Comparison of ENCODE assay signal across 9 cellular contexts in genomic region chr6:116387374-116387773, GRCh38. TPM values are rescaled to one million over a fixed set of nuclear protein-coding genes. Genes with fewer than 3 reads are reported as not detected.
DNase-seq lines count a peak whose midpoint lies in the region; ATAC-seq and TF ChIP-seq lines count a peak whose summit lies in the region.
"Had no signal": no experiment of that assay in that cellular context is flagged by ENCODE, and none has a peak within 500 bp of the region (broad histone marks: within the 10 kb centered on the region; RNA-seq: fewer than 3 reads in every experiment).

No MANE protein-coding gene starts in this region.

- H2BK15ac ChIP-seq in H9 (ENCODE audit: low read depth, low read length), result no peak overlapping the region

- H2BK120ac ChIP-seq in H9 (ENCODE audit: low read depth, low read length, poor library complexity, severe bottlenecking), result no peak overlapping the region

- H2AK5ac ChIP-seq in H9 (ENCODE audit: insufficient read length, low read length), result no peak overlapping the region

- H3K4me1 Mint-ChIP-seq in stimulated activated naive CD8-positive, alpha-beta T cell treated with anti-CD3 and anti-CD28 coated beads, Interleukin-15, amount 100 ng/mL, for 72 hours, result peaks cover 16% of the 10 kb centered on the region
- H3K4me1 Mint-ChIP-seq in H9, result peaks cover 18 to 19% of the 10 kb centered on the region in 2 experiments

- no peak overlapping the region for H3K23ac ChIP-seq in H9 (ENCODE audit: insufficient read length, low read depth, low read length)

- no peaks in the 10 kb centered on the region for H3K23me2 ChIP-seq in H9 (ENCODE audit: insufficient read length, low read depth, low read length, poor library complexity, severe bottlenecking)

- peak; percentile 6 for DNase-seq in stimulated activated CD4-positive, alpha-beta T cell treated with anti-CD3 and anti-CD28 coated beads, Interleukin-1b, Interleukin-23, amount 100 ng/mL, for 48 hours
- no peak for DNase-seq in stimulated activated CD4-positive, alpha-beta T cell treated with anti-CD3 and anti-CD28 coated beads, Interleukin-15, amount 100 ng/mL, for 24 hours
- DNase-seq in astrocyte of the spinal cord (ENCODE audit: low read depth, low spot score) (peak; percentile 47), epidermal melanocyte (ENCODE audit: insufficient read length, low spot score) (no peak), vagina (ENCODE audit: extremely low spot score in 2 of 2) (no peak), H9 (no peak)
- DNase-seq in stimulated activated naive CD8-positive, alpha-beta T cell treated with anti-CD3 and anti-CD28 coated beads, Interleukin-15, amount 100 ng/mL, for 72 hours, result no peak
- DNase-seq: DND-41 had no signal

- H3K27ac Mint-ChIP-seq in stimulated activated naive CD8-positive, alpha-beta T cell treated with anti-CD3 and anti-CD28 coated beads, Interleukin-15, amount 100 ng/mL, for 72 hours, result no peak overlapping the region
- H3K27ac Mint-ChIP-seq in H9, result peak overlapping the region in 1 of 3 experiments; percentile 58; a peak in 2 of 7 replicates

- H4K5ac ChIP-seq in H9 (ENCODE audit: insufficient read length, low read depth, low read length), result no peak overlapping the region

- no peak overlapping the region for H3K9ac ChIP-seq in H9 (ENCODE audit: extremely low read depth, insufficient read length, low read length)

- H4K8ac ChIP-seq in H9 (replicated peaks; ENCODE audit: insufficient read length, low read depth, low read length), result no peak overlapping the region

- no peak overlapping the region for H3K4me3 Mint-ChIP-seq in stimulated activated naive CD8-positive, alpha-beta T cell treated with anti-CD3 and anti-CD28 coated beads, Interleukin-15, amount 100 ng/mL, for 72 hours
- H3K4me3 Mint-ChIP-seq in H9, result no peak overlapping the region

- WGBS in H9 (ENCODE audit: extremely low coverage, insufficient read length, low lambda C conversion rate), result no CpG with 5 or more reads among the region's 3 CpGs

- H3K14ac ChIP-seq in H9 (ENCODE audit: insufficient read depth, low read length), result no peak overlapping the region

- no peak for TF ChIP-seq POLR2A in vagina (IDR thresholded peaks at IDR 0.05)

- peaks cover 6% of the 10 kb centered on the region for H3K27me3 Mint-ChIP-seq in stimulated activated naive CD8-positive, alpha-beta T cell treated with anti-CD3 and anti-CD28 coated beads, Interleukin-15, amount 100 ng/mL, for 72 hours
- no peaks in the 10 kb centered on the region for H3K27me3 Mint-ChIP-seq in H9 (ENCODE audit: low read depth)

- no peaks in the 10 kb centered on the region for H4K20me1 ChIP-seq in H9 (ENCODE audit: control insufficient read depth, insufficient read depth, insufficient read length)

- H3K9me3 Mint-ChIP-seq in stimulated activated naive CD8-positive, alpha-beta T cell treated with anti-CD3 and anti-CD28 coated beads, Interleukin-15, amount 100 ng/mL, for 72 hours, result no peaks in the 10 kb centered on the region
- no peaks in the 10 kb centered on the region for H3K9me3 Mint-ChIP-seq in H9

- H3K56ac ChIP-seq in H9 (ENCODE audit: insufficient read length, low read depth, low read length), result no peak overlapping the region

- in situ Hi-C loops in astrocyte of the spinal cord (cut with HindIII; ENCODE audit: low sequenced_read_pairs), result no loop called here

- no peaks in the 10 kb centered on the region for H3K79me1 ChIP-seq in H9 (ENCODE audit: insufficient read depth, low read depth, low read length, poor library complexity, severe bottlenecking)

- TF ChIP-seq CTCF in astrocyte of the spinal cord (IDR thresholded peaks at IDR 0.05; ENCODE audit: low read depth, low read length) (no peak), vagina (IDR thresholded peaks at IDR 0.05) (no peak), H9 (conservative IDR thresholded peaks at IDR 0.05) (no peak)

- no peaks in the 10 kb centered on the region for H3K9me3 ChIP-seq in vagina
- no peaks in the 10 kb centered on the region for H3K9me3 ChIP-seq in H9 (ENCODE audit: control insufficient read depth, low read depth, low read length)

- H3K36me3 Mint-ChIP-seq in H9 (ENCODE audit: insufficient read depth in 1 of 3, low read depth in 3 of 3), result no peaks in the 10 kb centered on the region

- no peak overlapping the region for H3K4me3 ChIP-seq in astrocyte of the spinal cord (ENCODE audit: low read depth, low read length)
- H3K4me3 ChIP-seq in vagina, result no peak overlapping the region

- peaks cover 10% of the 10 kb centered on the region; the same call in 1 of the 2 replicates for H3K79me2 ChIP-seq in H9 (ENCODE audit: insufficient read depth, low read length)

- H3K27me3 ChIP-seq in vagina (no peaks in the 10 kb centered on the region), H9 (ENCODE audit: insufficient read depth, low read length) (no peaks in the 10 kb centered on the region)

- no peak overlapping the region for H2BK12ac ChIP-seq in H9 (ENCODE audit: insufficient read length, low read depth, low read length)

- intact Hi-C loops in vagina (cut with DNase I), result no loop called here

- no peak overlapping the region for H4K91ac ChIP-seq in H9 (ENCODE audit: insufficient read length, low read depth, low read length)

- no peak overlapping the region for H3K4me2 ChIP-seq in H9 (ENCODE audit: insufficient read depth, insufficient read length, low read length)

- ATAC-seq in HG03175 (IDR thresholded peaks at IDR 0.05; ENCODE audit: unreplicated experiment), result peak; percentile 55
- peak; percentile 59 for ATAC-seq in stimulated activated naive CD8-positive, alpha-beta T cell treated with anti-CD3 and anti-CD28 coated beads, Interleukin-15, amount 100 ng/mL, for 72 hours

- H3T11ph ChIP-seq in H9 (ENCODE audit: low read length), result no peak overlapping the region

- H3K4me1 ChIP-seq in vagina (peaks cover 55% of the 10 kb centered on the region), H9 (ENCODE audit: insufficient read depth, low read length) (peaks cover 8% of the 10 kb centered on the region)

- H3K36me3 ChIP-seq in vagina, result no peaks in the 10 kb centered on the region

- H2BK5ac ChIP-seq in H9 (ENCODE audit: insufficient read length, low read length), result no peak overlapping the region

- H2AFZ ChIP-seq in H9 (ENCODE audit: low read length), result no peak overlapping the region

- H3K27ac ChIP-seq in vagina (no peak overlapping the region), H9 (ENCODE audit: insufficient read length, low read depth, low read length) (no peak overlapping the region)

- H2BK20ac ChIP-seq in H9 (ENCODE audit: low read depth, low read length, poor library complexity, severe bottlenecking), result no peak overlapping the region

- H3K18ac ChIP-seq in H9 (ENCODE audit: insufficient read length, low read depth, low read length), result no peak overlapping the region

- no peak overlapping the region for H3K4ac ChIP-seq in H9 (ENCODE audit: low read depth, low read length)

RNA-seq across cellular contexts. Expression of gene DSE, which starts 16.6 kb away (rescaled TPM):
- 33.1 TPM for total RNA-seq in vagina
- 41.5 and 45.6 TPM in 2 replicates for total RNA-seq in H9 (2021)

Comparison
In these comparisons a context has a peak if more than half of its experiments do, and no peak if none do; other contexts are left out.
1. DNase-seq: peak in stimulated activated CD4-positive, alpha-beta T cell treated with anti-CD3 and anti-CD28 coated beads, Interleukin-1b, Interleukin-23, amount 100 ng/mL, for 48 hours (single experiment) and astrocyte of the spinal cord (single experiment); none in stimulated activated CD4-positive, alpha-beta T cell treated with anti-CD3 and anti-CD28 coated beads, Interleukin-15, amount 100 ng/mL, for 24 hours (single experiment), stimulated activated naive CD8-positive, alpha-beta T cell treated with anti-CD3 and anti-CD28 coated beads, Interleukin-15, amount 100 ng/mL, for 72 hours (0 of 2), epidermal melanocyte (single experiment), vagina (0 of 2) and H9 (single experiment).